32 cellular contexts compared by ENCODE assay signal in genomic region chr6:34516391-34517324, GRCh38. TPM values are rescaled to one million over a fixed set of nuclear protein-coding genes. Genes with fewer than 3 reads are reported as not detected.
DNase-seq lines count a peak whose midpoint lies in the region; ATAC-seq, FAIRE-seq and TF ChIP-seq lines count a peak whose summit lies in the region.
"Had no signal": no experiment of that assay in that cellular context is flagged by ENCODE, and none has a peak within 500 bp of the region (broad histone marks: within the 10 kb centered on the region; RNA-seq: fewer than 3 reads in every experiment).

No MANE protein-coding gene starts in this region.

- H3K9me3 ChIP-seq in left ventricle myocardium inferior (replicated peaks) (no peaks in the 10 kb centered on the region), H1 (ENCODE audit: insufficient read depth in 2 of 2, low read depth in 1 of 2, low read length in 1 of 2) (no peaks in the 10 kb centered on the region), osteoblast (ENCODE audit: low read depth, low read length) (no peaks in the 10 kb centered on the region)
- H3K9me3 ChIP-seq: adrenal gland, SJCRH30, testis, uterus had no signal

- H3K9me3 Mint-ChIP-seq in progenitor cell of endocrine pancreas (ENCODE audit: low read depth), result no peaks in the 10 kb centered on the region
- H3K9me3 Mint-ChIP-seq: activated CD4-positive, alpha-beta memory T cell treated with anti-CD3 and anti-CD28 coated beads, Interleukin-2, amount 10 ng/mL, durations not matched to agents 7 days and 5 days; CD4-positive, alpha-beta T cell; HFFc6; T-cell had no signal

- H3K4me3 ChIP-seq in left ventricle myocardium inferior, result no peak overlapping the region
- H3K4me3 ChIP-seq in H1 (ENCODE audit: extremely low read depth in 1 of 4, insufficient read depth in 2 of 4, low read depth in 3 of 4, low read length in 4 of 4), result no peak overlapping the region
- no peak overlapping the region for H3K4me3 ChIP-seq in osteoblast (ENCODE audit: insufficient read depth, low read length)
- H3K4me3 ChIP-seq: adrenal gland, SJCRH30, testis, uterus had no signal

- H3K36me3 ChIP-seq in left ventricle myocardium inferior, result no peaks in the 10 kb centered on the region
- H3K36me3 ChIP-seq in H1 (ENCODE audit: control insufficient read depth in 2 of 4, insufficient read depth in 4 of 4, low read length in 3 of 4), result no peaks in the 10 kb centered on the region
- no peaks in the 10 kb centered on the region for H3K36me3 ChIP-seq in osteoblast (ENCODE audit: insufficient read depth, low read length)
- H3K36me3 ChIP-seq: adrenal gland, SJCRH30, uterus had no signal

- no peaks in the 10 kb centered on the region for H3K36me3 Mint-ChIP-seq in progenitor cell of endocrine pancreas (ENCODE audit: insufficient read depth)
- H3K36me3 Mint-ChIP-seq: T-cell had no signal

- peaks cover 48% of the 10 kb centered on the region for H3K27me3 Mint-ChIP-seq in progenitor cell of endocrine pancreas

- H3K4me3 Mint-ChIP-seq in progenitor cell of endocrine pancreas (ENCODE audit: low read depth), result no peak overlapping the region
- H3K4me3 Mint-ChIP-seq: activated CD4-positive, alpha-beta memory T cell treated with anti-CD3 and anti-CD28 coated beads, Interleukin-2, amount 10 ng/mL, durations not matched to agents 7 days and 5 days; CD4-positive, alpha-beta T cell; HFFc6; T-cell had no signal

- no peak overlapping the region for H3K14ac ChIP-seq in H1 (ENCODE audit: insufficient read length)

- no peak for TF ChIP-seq EP300 in H1 (IDR thresholded peaks at IDR 0.05; ENCODE audit: borderline replicate concordance in 1 of 2, low read depth in 2 of 2, low read length in 2 of 2)

- WGBS in H1 (ENCODE audit: extremely low coverage in 1 of 2, insufficient coverage in 1 of 2, insufficient read length in 1 of 2, insufficient replicate concordance in 2 of 2, low coverage in 1 of 2, low lambda C conversion rate in 2 of 2, missing lambda C conversion rate in 1 of 2), 2 experiments, result 86% methylated on average over 17 of the region's 22 CpGs; no CpG with 5 or more reads in 1 of the 2 experiments

- H3K27ac Mint-ChIP-seq in progenitor cell of endocrine pancreas, result no peak overlapping the region
- H3K27ac Mint-ChIP-seq: activated CD4-positive, alpha-beta memory T cell treated with anti-CD3 and anti-CD28 coated beads, Interleukin-2, amount 10 ng/mL, durations not matched to agents 7 days and 5 days; CD4-positive, alpha-beta T cell; HFFc6; T-cell had no signal

- peaks cover 3% of the 10 kb centered on the region for H3K4me1 Mint-ChIP-seq in progenitor cell of endocrine pancreas (ENCODE audit: low read depth)
- H3K4me1 Mint-ChIP-seq: activated CD4-positive, alpha-beta memory T cell treated with anti-CD3 and anti-CD28 coated beads, Interleukin-2, amount 10 ng/mL, durations not matched to agents 7 days and 5 days had no signal

- H3K23me2 ChIP-seq in H1 (ENCODE audit: low read depth, low read length), result peaks cover 12% of the 10 kb centered on the region

- 0 out of 2 replicates have a peak overlapping the region, but pooled peaks have one; percentile 61 for H2BK15ac ChIP-seq in H1 (ENCODE audit: low read length)

- no peak overlapping the region for H3K4me2 ChIP-seq in H1 (ENCODE audit: insufficient read depth in 1 of 2, low read depth in 2 of 2, low read length in 2 of 2)
- no peak overlapping the region for H3K4me2 ChIP-seq in osteoblast (ENCODE audit: insufficient read depth, low read length)

- peak overlapping the region; percentile 39; the same call in 1 of the 2 replicates for H2BK12ac ChIP-seq in H1 (ENCODE audit: low read depth, low read length)

- no peak for ATAC-seq in Right ventricle myocardium superior (ENCODE audit: poor library complexity)
- ATAC-seq: activated CD4-positive, CD25-positive, alpha-beta regulatory T cell treated with anti-CD3 and anti-CD28 coated beads, Interleukin-2, amount 50 U/mL, for 24 hours; left lobe of liver; T-cell had no signal

- FAIRE-seq in H1 (lab: Jason Lieb, UNC), result no peak
- FAIRE-seq: RCC 7860 had no signal

- H4K20me1 ChIP-seq in H1 (replicated peaks in 1 of 2; ENCODE audit: control insufficient read depth in 1 of 2, insufficient read depth in 2 of 2, low read length in 2 of 2) (peaks cover 0 to 4% of the 10 kb centered on the region in 2 experiments), osteoblast (ENCODE audit: insufficient read depth, low read length) (no peaks in the 10 kb centered on the region)

- CTCF ChIA-PET in H1 (lab: Charles Lee; ENCODE audit: partially characterized antibody), result interaction anchor here (0.8 to 4.5 kb wide), 10 partner anchors 9 to 722 kb away, joined by 3 to 23 read pairs (median 4); partner anchors contain the start of gene SMIM29

- TF ChIP-seq POLR2A in H1 (IDR thresholded peaks at IDR 0.05; ENCODE audit: control extremely low read depth in 1 of 2, low read depth in 2 of 2, low read length in 2 of 2), result no peak

- POLR2A ChIA-PET in H1 (lab: Charles Lee; ENCODE audit: partially characterized antibody), result interaction anchor here (1.9 to 2.7 kb wide), 2 partner anchors 10 to 14 kb away, joined by 8 to 15 read pairs; no protein-coding TSS in a partner anchor

- no peak for TF ChIP-seq RAD21 in H1 (IDR thresholded peaks at IDR 0.05 in 1 of 2, conservative IDR thresholded peaks at IDR 0.05 in 1 of 2; ENCODE audit: low read depth in 2 of 2, low read length in 2 of 2)

- no peak overlapping the region for H3K23ac ChIP-seq in H1 (ENCODE audit: insufficient read length)

- H3K27ac ChIP-seq in left ventricle myocardium inferior (replicated peaks) (no peak overlapping the region), H1 (ENCODE audit: low read depth, low read length) (no peak overlapping the region), osteoblast (ENCODE audit: low read depth, low read length) (no peak overlapping the region)
- H3K27ac ChIP-seq: adrenal gland, epithelial cell of prostate, SJCRH30, testis, uterus had no signal

- H2AFZ ChIP-seq in H1 (ENCODE audit: low read length) (no peak overlapping the region), osteoblast (ENCODE audit: low read length) (no peak overlapping the region)

- H3K56ac ChIP-seq in H1 (replicated peaks; ENCODE audit: insufficient read length, low read depth, low read length), result no peak overlapping the region

- H2AK5ac ChIP-seq in H1 (ENCODE audit: low read depth, low read length), result no peak overlapping the region

- H3K27me3 ChIP-seq in left ventricle myocardium inferior (ENCODE audit: low read depth), result peaks cover 53% of the 10 kb centered on the region
- H3K27me3 ChIP-seq in H1 (replicated peaks in 1 of 4; ENCODE audit: control insufficient read depth in 3 of 4, extremely low read depth in 1 of 4, insufficient read depth in 3 of 4, low read length in 3 of 4), result peaks cover 0 to 6% (median 1%) of the 10 kb centered on the region in 4 experiments; a peak in 2 of 7 replicates
- H3K27me3 ChIP-seq in osteoblast (ENCODE audit: insufficient read depth, low read length), result peaks cover 23% of the 10 kb centered on the region
- H3K27me3 ChIP-seq: adrenal gland, testis, uterus had no signal

- H3K4me1 ChIP-seq in left ventricle myocardium inferior (no peaks in the 10 kb centered on the region), H1 (replicated peaks in 1 of 4; ENCODE audit: control insufficient read depth in 3 of 4, insufficient read depth in 4 of 4, low read length in 3 of 4) (peaks cover 0 to 17% (median 9%) of the 10 kb centered on the region in 4 experiments; a peak in 5 of 7 replicates), osteoblast (ENCODE audit: insufficient read depth, low read length) (no peaks in the 10 kb centered on the region)
- H3K4me1 ChIP-seq: adrenal gland, SJCRH30, uterus had no signal

- 0 out of 2 replicates have a peak overlapping the region, but pooled peaks have one; percentile 61 for H2BK20ac ChIP-seq in H1 (ENCODE audit: low read length)

- no peak overlapping the region for H3K4ac ChIP-seq in H1 (replicated peaks; ENCODE audit: insufficient read length, low read depth, low read length)

- no peak overlapping the region for H4K5ac ChIP-seq in H1 (ENCODE audit: insufficient read length, low read depth, low read length)

- H3K79me2 ChIP-seq in H1 (ENCODE audit: control insufficient read depth in 1 of 2, insufficient read depth in 2 of 2, low read length in 2 of 2) (no peaks in the 10 kb centered on the region), osteoblast (ENCODE audit: insufficient read depth, low read length) (no peaks in the 10 kb centered on the region)

- H2BK5ac ChIP-seq in H1 (ENCODE audit: low read depth, low read length), result no peak overlapping the region

- TF ChIP-seq CTCF in left ventricle myocardium inferior (IDR thresholded peaks at IDR 0.05; ENCODE audit: borderline replicate concordance) (no peak), H1 (IDR thresholded peaks at IDR 0.05; ENCODE audit: control extremely low read depth in 1 of 3, insufficient read depth in 1 of 3, low read depth in 1 of 3, low read length in 3 of 3) (no peak), osteoblast (IDR thresholded peaks at IDR 0.05; ENCODE audit: extremely low read depth, low read depth, low read length) (no peak), progenitor cell of endocrine pancreas (IDR thresholded peaks at IDR 0.05; ENCODE audit: unreplicated experiment) (no peak)

- peaks cover 3% of the 10 kb centered on the region; the same call in 1 of the 2 replicates for H3K79me1 ChIP-seq in H1 (ENCODE audit: low read depth, low read length)

- H2BK120ac ChIP-seq in H1 (replicated peaks; ENCODE audit: low read depth, low read length), result no peak overlapping the region

- no peak overlapping the region; the same call in 1 of the 2 replicates for H3K18ac ChIP-seq in H1 (ENCODE audit: extremely low read depth, low read length)

- peak; percentile 3 for DNase-seq in left ventricle myocardium inferior
- no peak for DNase-seq in Right ventricle myocardium superior
- no peak for DNase-seq in H1 (ENCODE audit: low read depth in 1 of 2, low spot score in 2 of 2)
- DNase-seq in osteoblast (ENCODE audit: insufficient read length, low spot score, missing footprints), result peak; percentile 70
- no peak for DNase-seq in progenitor cell of endocrine pancreas (ENCODE audit: low spot score, unreplicated experiment)
- no peak for DNase-seq in stimulated activated CD4-positive, alpha-beta T cell treated with anti-CD3 and anti-CD28 coated beads, Interleukin-1b, Interleukin-23, amount 100 ng/mL, for 48 hours
- DNase-seq in NCI-H446 treated with DMSO at 0.1 percent for 48 hours (lab: John Stamatoyannopoulos, UW), result no peak
- no peak for DNase-seq in NCI-H2196 (lab: John Stamatoyannopoulos, UW; ENCODE audit: unreplicated experiment)
- DNase-seq: activated CD4-positive, alpha-beta memory T cell treated with anti-CD3 and anti-CD28 coated beads, Interleukin-2, amount 10 ng/mL, durations not matched to agents 7 days and 5 days; activated CD8-positive, alpha-beta memory T cell treated with anti-CD3 and anti-CD28 coated beads, Interleukin-2, amount 50 U/mL, for 4 hours; activated naive CD4-positive, alpha-beta T cell treated with Interleukin-2 at 50 U/mL for 16 hours; adrenal gland; CD4-positive, alpha-beta T cell; DMS79 treated with DMSO at 0.1 percent for 48 hours; effector CD4-positive, alpha-beta T cell; GF-D8; HFFc6; IMR-90; mesendoderm; NCI-H146; SJCRH30; stimulated activated naive CD4-positive, alpha-beta T cell treated with Interleukin-2 at 50 U/mL for 16 hours; T-cell; testis; uterus had no signal

- intact Hi-C loops in left ventricle myocardium inferior (cut with micrococcal nuclease) (no loop called here), Right ventricle myocardium superior (cut with DNase I) (no loop called here)

- H4K8ac ChIP-seq in H1 (ENCODE audit: extremely low read depth, insufficient read depth, low read length), result no peak overlapping the region

- H4K91ac ChIP-seq in H1 (replicated peaks; ENCODE audit: insufficient read length, low read length), result no peak overlapping the region

- H3K9ac ChIP-seq in H1 (replicated peaks in 1 of 4; ENCODE audit: extremely low read depth in 1 of 4, low read depth in 3 of 4, low read length in 3 of 4), result no peak overlapping the region

RNA-seq across cellular contexts. Expression of gene SPDEF, which starts 39.5 kb away (rescaled TPM):
- 0.11 TPM for total RNA-seq in left ventricle myocardium inferior
- total RNA-seq in Right ventricle myocardium superior, result not detected
- 0.15 TPM in 1 of 2 replicates, not detected in the other for total RNA-seq in H1 (2021; fragmentation: NEBNext Ultra II Directional; extraction: Animal tissue kit (Norgen Biotek cat#: 25700))
- polyA plus RNA-seq in H1 (2011; rRNA removed), result 0.30 TPM in 2 replicates
- polyA plus RNA-seq in H1 (2011; cell fraction: cytosol; rRNA removed), result 0.45 TPM
- 0.87 TPM for polyA plus RNA-seq in H1 (2011; cell fraction: nucleus; rRNA removed)
- 0.15 to 0.36 TPM (median 0.19 TPM) in 3 of 4 replicates, not detected in the other for polyA plus RNA-seq in H1 (2012, experiment 1 of 2)
- polyA plus RNA-seq in H1 (2012, experiment 2 of 2), result not detected
- 0.06 TPM for polyA plus RNA-seq in H1 (2013, experiment 1 of 2)
- polyA plus RNA-seq in H1 (2013, experiment 2 of 2), result 0.06 TPM
- not detected in 2 replicates for polyA minus RNA-seq in H1 (2011; rRNA and poly(A)+ RNA removed)
- not detected for polyA minus RNA-seq in H1 (2011; cell fraction: cytosol; rRNA and poly(A)+ RNA removed)
- 0.40 TPM for polyA minus RNA-seq in H1 (2011; cell fraction: nucleus; rRNA and poly(A)+ RNA removed)
- 0.29 TPM in 1 of 2 replicates, not detected in the other for total RNA-seq in osteoblast
- total RNA-seq in progenitor cell of endocrine pancreas, result 0.62 and 0.65 TPM in 2 replicates
- total RNA-seq: activated CD4-positive, alpha-beta memory T cell treated with anti-CD3 and anti-CD28 coated beads, Interleukin-2, amount 10 ng/mL, durations not matched to agents 7 days and 5 days; HFFc6; IMR-90; myocyte; NCI-H460; SJCRH30; skeletal muscle tissue had no signal

RNA-seq across cellular contexts. Expression of gene PACSIN1, which starts 50.8 kb away (rescaled TPM):
- total RNA-seq in left ventricle myocardium inferior (15.2 TPM), Right ventricle myocardium superior (11.3 TPM), osteoblast (not detected in 2 replicates), progenitor cell of endocrine pancreas (0.72 and 0.89 TPM in 2 replicates)
- 10.5 and 11.1 TPM in 2 replicates for total RNA-seq in H1 (2021; fragmentation: NEBNext Ultra II Directional; extraction: Animal tissue kit (Norgen Biotek cat#: 25700))
- polyA plus RNA-seq in H1 (2011; rRNA removed), result 5.9 and 7.9 TPM in 2 replicates
- polyA plus RNA-seq in H1 (2011; cell fraction: cytosol; rRNA removed), result 5.5 TPM
- 16.7 TPM for polyA plus RNA-seq in H1 (2011; cell fraction: nucleus; rRNA removed)
- polyA plus RNA-seq in H1 (2012, experiment 1 of 2), result 5.7 to 10.1 TPM (median 8.0 TPM) in 4 replicates
- 5.1 TPM for polyA plus RNA-seq in H1 (2012, experiment 2 of 2)
- polyA plus RNA-seq in H1 (2013, experiment 1 of 2), result 5.9 TPM
- polyA plus RNA-seq in H1 (2013, experiment 2 of 2), result 6.1 TPM
- 2.5 and 3.7 TPM in 2 replicates for polyA minus RNA-seq in H1 (2011; rRNA and poly(A)+ RNA removed)
- 3.4 TPM for polyA minus RNA-seq in H1 (2011; cell fraction: cytosol; rRNA and poly(A)+ RNA removed)
- polyA minus RNA-seq in H1 (2011; cell fraction: nucleus; rRNA and poly(A)+ RNA removed), result 2.8 TPM
- total RNA-seq: HFFc6, IMR-90, left lobe of liver, SJCRH30 had no signal

Comparison
In these comparisons a context has a peak if more than half of its experiments do, and no peak if none do; other contexts are left out.
1. DNase-seq: peak in left ventricle myocardium inferior (single experiment) and osteoblast (single experiment); none in Right ventricle myocardium superior (single experiment), H1 (0 of 2), progenitor cell of endocrine pancreas (single experiment), stimulated activated CD4-positive, alpha-beta T cell treated with anti-CD3 and anti-CD28 coated beads, Interleukin-1b, Interleukin-23, amount 100 ng/mL, for 48 hours (single experiment), NCI-H446 treated with DMSO at 0.1 percent for 48 hours (single experiment) and NCI-H2196 (single experiment).